Comparison of ENCODE assay signal across 12 cellular contexts in genomic region chr9:35606726-35607125, GRCh38. TPM values are rescaled to one million over a fixed set of nuclear protein-coding genes. Genes with fewer than 3 reads are reported as not detected.
A peak's percentile ranks its signal among the peaks of the same experiment; 100 is the strongest.
DNase-seq lines count a peak whose midpoint lies in the region; ATAC-seq, FAIRE-seq and TF ChIP-seq lines count a peak whose summit lies in the region.
"Had no signal": no experiment of that assay in that cellular context is flagged by ENCODE, and none has a peak within 500 bp of the region (broad histone marks: within the 10 kb centered on the region; RNA-seq: fewer than 3 reads in every experiment).

No MANE protein-coding gene starts in this region.

- FAIRE-seq in keratinocyte (lab: Jason Lieb, UNC): no peak
- FAIRE-seq in RCC 7860 (lab: Jason Lieb, UNC): no peak

- H3K79me2 ChIP-seq in keratinocyte (ENCODE audit: control insufficient read depth, insufficient read depth, low read length): peaks cover 9% of the 10 kb centered on the region

- CTCF ChIA-PET in activated B cell treated with CpG ODN at 0.5 μM for 24 hours (lab: Charles Lee): interaction anchor here (1.4 to 3.5 kb wide), 2 partner anchors 9 to 89 kb away, joined by 7 to 41 read pairs; no protein-coding TSS in a partner anchor

- H3K36me3 Mint-ChIP-seq in activated T-cell treated with anti-CD3 and anti-CD28 coated beads, Interleukin-2, amount 50 U/mL, for 72 hours (ENCODE audit: insufficient read depth in 2 of 2): peaks cover 3 to 6% of the 10 kb centered on the region in 2 donors
- H3K36me3 Mint-ChIP-seq in activated B cell treated with CpG ODN at 0.5 μM for 24 hours (ENCODE audit: low read depth): peaks cover 47% of the 10 kb centered on the region
- peaks cover 16% of the 10 kb centered on the region for H3K36me3 Mint-ChIP-seq in stimulated activated memory B cell treated with anti-CD40 and anti-IgM and Interleukin-4, amounts not matched to agents 10 μg/mL and 1 μg/mL and 100 μg/mL, for 72 hours

- H3K4me1 Mint-ChIP-seq in activated T-cell treated with anti-CD3 and anti-CD28 coated beads, Interleukin-2, amount 50 U/mL, for 72 hours (ENCODE audit: low read depth): peaks cover 58% of the 10 kb centered on the region
- peaks cover 44% of the 10 kb centered on the region for H3K4me1 Mint-ChIP-seq in activated B cell treated with CpG ODN at 0.5 μM for 24 hours
- peaks cover 48% of the 10 kb centered on the region for H3K4me1 Mint-ChIP-seq in stimulated activated memory B cell treated with anti-CD40 and anti-IgM and Interleukin-4, amounts not matched to agents 10 μg/mL and 1 μg/mL and 100 μg/mL, for 72 hours

- H3K27ac ChIP-seq in keratinocyte (ENCODE audit: control insufficient read depth, insufficient read depth, low read length): no peak overlapping the region

- no peaks in the 10 kb centered on the region for H3K27me3 Mint-ChIP-seq in activated T-cell treated with anti-CD3 and anti-CD28 coated beads, Interleukin-2, amount 50 U/mL, for 72 hours (ENCODE audit: low read depth)
- H3K27me3 Mint-ChIP-seq in activated B cell treated with CpG ODN at 0.5 μM for 24 hours: no peaks in the 10 kb centered on the region
- no peaks in the 10 kb centered on the region for H3K27me3 Mint-ChIP-seq in stimulated activated memory B cell treated with anti-CD40 and anti-IgM and Interleukin-4, amounts not matched to agents 10 μg/mL and 1 μg/mL and 100 μg/mL, for 72 hours

- no peak for DNase-seq in activated T-cell treated with anti-CD3 and anti-CD28 coated beads, Interleukin-2, amount 50 U/mL, for 72 hours
- DNase-seq in activated T-cell treated with anti-CD3 and anti-CD28 coated beads, Interleukin-2, amount 50 U/mL, for 1 hour: no peak
- no peak for DNase-seq in activated B cell treated with CpG ODN at 0.5 μM for 24 hours
- DNase-seq in keratinocyte (ENCODE audit: low read depth, low spot score): no peak
- DNase-seq in amniotic stem cell (lab: John Stamatoyannopoulos, UW): no peak
- DNase-seq in RCC 7860 (ENCODE audit: low spot score): no peak
- DNase-seq in NCI-H146 (lab: John Stamatoyannopoulos, UW): no peak
- DNase-seq: activated naive CD4-positive, alpha-beta T cell treated with anti-CD3 and anti-CD28 coated beads, Interleukin-2, amount 50 U/mL, for 16 hours; effector CD8-positive, alpha-beta T cell; stimulated activated CD4-positive, alpha-beta T cell treated with anti-CD3 and anti-CD28 coated beads, Interleukin-4, amount 100 ng/mL, for 1 hour had no signal

- TF ChIP-seq CTCF in activated B cell treated with CpG ODN at 0.5 μM for 24 hours (IDR thresholded peaks at IDR 0.05) (no peak), keratinocyte (optimal IDR thresholded peaks at IDR 0.05 in 1 of 3, IDR thresholded peaks at IDR 0.05 in 1 of 3, conservative IDR thresholded peaks at IDR 0.05 in 1 of 3; ENCODE audit: extremely low read depth in 1 of 3, insufficient read depth in 2 of 3, low read length in 3 of 3) (no peak)

- peak overlapping the region; percentile 91 for H3K4me2 ChIP-seq in keratinocyte (ENCODE audit: control insufficient read depth, extremely low read depth, insufficient read depth, low read depth, low read length)

- H3K27ac Mint-ChIP-seq in activated T-cell treated with anti-CD3 and anti-CD28 coated beads, Interleukin-2, amount 50 U/mL, for 72 hours: no peak overlapping the region
- peak overlapping the region; percentile 59 for H3K27ac Mint-ChIP-seq in activated B cell treated with CpG ODN at 0.5 μM for 24 hours
- peak overlapping the region; percentile 1 for H3K27ac Mint-ChIP-seq in stimulated activated memory B cell treated with anti-CD40 and anti-IgM and Interleukin-4, amounts not matched to agents 10 μg/mL and 1 μg/mL and 100 μg/mL, for 72 hours

- intact Hi-C loops in activated B cell treated with CpG ODN at 0.5 μM for 24 hours (cut with micrococcal nuclease): no loop called here

- no peaks in the 10 kb centered on the region for H3K9me1 ChIP-seq in keratinocyte (ENCODE audit: control insufficient read depth, extremely low read depth, insufficient read depth, low read length)

- no peaks in the 10 kb centered on the region for H3K9me3 Mint-ChIP-seq in activated T-cell treated with anti-CD3 and anti-CD28 coated beads, Interleukin-2, amount 50 U/mL, for 72 hours
- no peaks in the 10 kb centered on the region for H3K9me3 Mint-ChIP-seq in activated B cell treated with CpG ODN at 0.5 μM for 24 hours
- H3K9me3 Mint-ChIP-seq in stimulated activated memory B cell treated with anti-CD40 and anti-IgM and Interleukin-4, amounts not matched to agents 10 μg/mL and 1 μg/mL and 100 μg/mL, for 72 hours: no peaks in the 10 kb centered on the region

- H3K4me1 ChIP-seq in keratinocyte (ENCODE audit: control insufficient read depth, extremely low read depth, insufficient read depth, low read length): peaks cover 19% of the 10 kb centered on the region

- H3K27me3 ChIP-seq in keratinocyte (ENCODE audit: control insufficient read depth, extremely low read depth, insufficient read depth, low read length): no peaks in the 10 kb centered on the region
- H3K27me3 ChIP-seq: tibial nerve had no signal

- H3K9ac ChIP-seq in keratinocyte (ENCODE audit: control insufficient read depth, extremely low read depth, insufficient read depth, low read length): no peak overlapping the region

- dilution Hi-C loops in keratinocyte (cut with MboI; ENCODE audit: extremely low pct_ligation_motif_present, low sequenced_read_pairs): no loop called here

- H4K20me1 ChIP-seq in keratinocyte (ENCODE audit: control insufficient read depth, extremely low read depth, insufficient read depth, low read length): no peaks in the 10 kb centered on the region

- POLR2A ChIA-PET in activated B cell treated with CpG ODN at 0.5 μM for 24 hours (lab: Charles Lee): interaction anchor here (0.5 to 3.3 kb wide), 4 partner anchors 10 to 50 kb away, joined by 5 to 49 read pairs (median 32); partner anchors contain the start of genes CCDC107, CD72 and RMRP

- H3K9me3 ChIP-seq in keratinocyte (ENCODE audit: control insufficient read depth, low read depth, low read length): no peaks in the 10 kb centered on the region
- H3K9me3 ChIP-seq: tibial nerve had no signal

- H3K36me3 ChIP-seq in keratinocyte (ENCODE audit: control insufficient read depth in 2 of 2, extremely low read depth in 1 of 2, insufficient read depth in 2 of 2, low read length in 2 of 2): peaks cover 9 to 25% of the 10 kb centered on the region in 2 experiments

- no peak for ATAC-seq in activated T-cell treated with anti-CD3 and anti-CD28 coated beads, Interleukin-2, amount 50 U/mL, for 72 hours (replicated peaks in 1 of 2)
- ATAC-seq in activated B cell treated with CpG ODN at 0.5 μM for 24 hours (ENCODE audit: low read depth): no peak
- ATAC-seq in stimulated activated memory B cell treated with anti-CD40 and anti-IgM and Interleukin-4, amounts not matched to agents 10 μg/mL and 1 μg/mL and 100 μg/mL, for 72 hours: no peak

- peak overlapping the region; percentile 5 to 13 for H3K4me3 Mint-ChIP-seq in activated T-cell treated with anti-CD3 and anti-CD28 coated beads, Interleukin-2, amount 50 U/mL, for 72 hours
- H3K4me3 Mint-ChIP-seq in activated B cell treated with CpG ODN at 0.5 μM for 24 hours: peak overlapping the region; percentile 35
- H3K4me3 Mint-ChIP-seq in stimulated activated memory B cell treated with anti-CD40 and anti-IgM and Interleukin-4, amounts not matched to agents 10 μg/mL and 1 μg/mL and 100 μg/mL, for 72 hours: peak overlapping the region; percentile 7

- H2AFZ ChIP-seq in keratinocyte (ENCODE audit: control insufficient read depth, low read length): no peak overlapping the region

- no peak overlapping the region for H3K4me3 ChIP-seq in keratinocyte (ENCODE audit: control insufficient read depth in 2 of 3, extremely low read depth in 1 of 3, insufficient read depth in 2 of 3, low read depth in 1 of 3, low read length in 3 of 3)

RNA-seq across cellular contexts. Expression of gene TESK1, which starts 1.7 kb away (rescaled TPM):
- 10 to 100 TPM; 39.9 to 45.5 TPM for total RNA-seq in activated T-cell treated with anti-CD3 and anti-CD28 coated beads, Interleukin-2, amount 50 U/mL, for 72 hours
- total RNA-seq in activated B cell treated with CpG ODN at 0.5 μM for 24 hours: 48.7 and 51.9 TPM in 2 replicates
- polyA plus RNA-seq in keratinocyte: 11.2 to 13.5 TPM (median 11.8 TPM) in 3 replicates
- polyA plus RNA-seq in keratinocyte (2011; ENCODE audit: low read depth): 5.0 TPM
- polyA plus RNA-seq in keratinocyte (2011; cell fraction: cytosol; rRNA removed): 6.4 and 13.4 TPM in 2 replicates
- 40.7 and 40.8 TPM in 2 replicates for polyA plus RNA-seq in keratinocyte (2011; cell fraction: nucleus; rRNA removed)
- polyA plus RNA-seq in keratinocyte (2012; ENCODE audit: low replicate concordance): 15.6 and 16.5 TPM in 2 replicates
- 10.9 to 29.4 TPM (median 12.3 TPM) in 3 replicates for polyA minus RNA-seq in keratinocyte
- polyA minus RNA-seq in keratinocyte (2011; cell fraction: cytosol; rRNA and poly(A)+ RNA removed): 14.0 TPM
- polyA minus RNA-seq in keratinocyte (2011; cell fraction: nucleus; rRNA and poly(A)+ RNA removed): 8.2 and 11.2 TPM in 2 replicates

RNA-seq across cellular contexts. Expression of gene CD72, which starts 11.5 kb away (rescaled TPM):
- 10 to 100 TPM; 28.7 to 31.9 TPM for total RNA-seq in activated T-cell treated with anti-CD3 and anti-CD28 coated beads, Interleukin-2, amount 50 U/mL, for 72 hours
- 118 and 125 TPM in 2 replicates for total RNA-seq in activated B cell treated with CpG ODN at 0.5 μM for 24 hours
- 0.66 to 2.4 TPM (median 0.82 TPM) in 3 replicates for polyA plus RNA-seq in keratinocyte
- 1.2 TPM for polyA plus RNA-seq in keratinocyte (2011; ENCODE audit: low read depth)
- 0.85 and 1.5 TPM in 2 replicates for polyA plus RNA-seq in keratinocyte (2011; cell fraction: cytosol; rRNA removed)
- 9.2 and 12.4 TPM in 2 replicates for polyA plus RNA-seq in keratinocyte (2011; cell fraction: nucleus; rRNA removed)
- 0.40 and 2.7 TPM in 2 replicates for polyA plus RNA-seq in keratinocyte (2012; ENCODE audit: low replicate concordance)
- polyA minus RNA-seq in keratinocyte: 0.56 to 1.1 TPM (median 0.95 TPM) in 3 replicates
- not detected for polyA minus RNA-seq in keratinocyte (2011; cell fraction: cytosol; rRNA and poly(A)+ RNA removed)
- polyA minus RNA-seq in keratinocyte (2011; cell fraction: nucleus; rRNA and poly(A)+ RNA removed): 1.7 and 2.2 TPM in 2 replicates

RNA-seq across cellular contexts. Expression of gene SIT1, which starts 44.0 kb away (rescaled TPM):
- 10 to 100 TPM; 61.4 to 65.6 TPM for total RNA-seq in activated T-cell treated with anti-CD3 and anti-CD28 coated beads, Interleukin-2, amount 50 U/mL, for 72 hours
- total RNA-seq in activated B cell treated with CpG ODN at 0.5 μM for 24 hours: 27.5 and 28.0 TPM in 2 replicates
- not detected in 3 replicates for polyA plus RNA-seq in keratinocyte
- polyA plus RNA-seq in keratinocyte (2011; ENCODE audit: low read depth): not detected
- polyA plus RNA-seq in keratinocyte (2011; cell fraction: cytosol; rRNA removed): not detected in 2 replicates
- polyA plus RNA-seq in keratinocyte (2011; cell fraction: nucleus; rRNA removed): not detected in 2 replicates
- not detected in 2 replicates for polyA plus RNA-seq in keratinocyte (2012; ENCODE audit: low replicate concordance)
- not detected in 3 replicates for polyA minus RNA-seq in keratinocyte
- polyA minus RNA-seq in keratinocyte (2011; cell fraction: cytosol; rRNA and poly(A)+ RNA removed): not detected
- not detected in 2 replicates for polyA minus RNA-seq in keratinocyte (2011; cell fraction: nucleus; rRNA and poly(A)+ RNA removed)

RNA-seq across cellular contexts. Expression of gene RMRP, which starts 51.1 kb away (rescaled TPM):
- 1,000 to 10,000 TPM; 5,353 to 9,709 TPM for total RNA-seq in activated T-cell treated with anti-CD3 and anti-CD28 coated beads, Interleukin-2, amount 50 U/mL, for 72 hours
- total RNA-seq in activated B cell treated with CpG ODN at 0.5 μM for 24 hours: 8,247 and 9,516 TPM in 2 replicates
- 21.6 to 91.8 TPM (median 40.5 TPM) in 3 replicates for polyA plus RNA-seq in keratinocyte
- polyA plus RNA-seq in keratinocyte (2011; ENCODE audit: low read depth): 29.8 TPM
- 31.7 and 49.9 TPM in 2 replicates for polyA plus RNA-seq in keratinocyte (2011; cell fraction: cytosol; rRNA removed)
- polyA plus RNA-seq in keratinocyte (2011; cell fraction: nucleus; rRNA removed): 581 and 1,734 TPM in 2 replicates
- 12.7 and 20.0 TPM in 2 replicates for polyA plus RNA-seq in keratinocyte (2012; ENCODE audit: low replicate concordance)
- polyA minus RNA-seq in keratinocyte: 5,944 to 36,209 TPM (median 23,721 TPM) in 3 replicates
- 15,491 TPM for polyA minus RNA-seq in keratinocyte (2011; cell fraction: cytosol; rRNA and poly(A)+ RNA removed)
- 126,667 and 367,210 TPM in 2 replicates for polyA minus RNA-seq in keratinocyte (2011; cell fraction: nucleus; rRNA and poly(A)+ RNA removed)

RNA-seq across cellular contexts. Expression of gene CCDC107, which starts 51.4 kb away (rescaled TPM):
- total RNA-seq in activated T-cell treated with anti-CD3 and anti-CD28 coated beads, Interleukin-2, amount 50 U/mL, for 72 hours: 10 to 100 TPM in 1 of 2 donors, 1 to 10 TPM in 1; 9.5 to 10.8 TPM
- 32.5 and 34.5 TPM in 2 replicates for total RNA-seq in activated B cell treated with CpG ODN at 0.5 μM for 24 hours
- polyA plus RNA-seq in keratinocyte: 10.5 to 14.3 TPM (median 14.1 TPM) in 3 replicates
- 7.1 TPM for polyA plus RNA-seq in keratinocyte (2011; ENCODE audit: low read depth)
- 6.0 and 10.1 TPM in 2 replicates for polyA plus RNA-seq in keratinocyte (2011; cell fraction: cytosol; rRNA removed)
- polyA plus RNA-seq in keratinocyte (2011; cell fraction: nucleus; rRNA removed): 10.8 TPM in 2 replicates
- polyA plus RNA-seq in keratinocyte (2012; ENCODE audit: low replicate concordance): 12.5 and 13.3 TPM in 2 replicates
- polyA minus RNA-seq in keratinocyte: 2.4 to 7.8 TPM (median 4.0 TPM) in 3 replicates
- polyA minus RNA-seq in keratinocyte (2011; cell fraction: cytosol; rRNA and poly(A)+ RNA removed): 13.6 TPM
- 3.0 and 3.6 TPM in 2 replicates for polyA minus RNA-seq in keratinocyte (2011; cell fraction: nucleus; rRNA and poly(A)+ RNA removed)
